Comparison of ENCODE assay signal across 16 cellular contexts in the genomic region with DNA sequence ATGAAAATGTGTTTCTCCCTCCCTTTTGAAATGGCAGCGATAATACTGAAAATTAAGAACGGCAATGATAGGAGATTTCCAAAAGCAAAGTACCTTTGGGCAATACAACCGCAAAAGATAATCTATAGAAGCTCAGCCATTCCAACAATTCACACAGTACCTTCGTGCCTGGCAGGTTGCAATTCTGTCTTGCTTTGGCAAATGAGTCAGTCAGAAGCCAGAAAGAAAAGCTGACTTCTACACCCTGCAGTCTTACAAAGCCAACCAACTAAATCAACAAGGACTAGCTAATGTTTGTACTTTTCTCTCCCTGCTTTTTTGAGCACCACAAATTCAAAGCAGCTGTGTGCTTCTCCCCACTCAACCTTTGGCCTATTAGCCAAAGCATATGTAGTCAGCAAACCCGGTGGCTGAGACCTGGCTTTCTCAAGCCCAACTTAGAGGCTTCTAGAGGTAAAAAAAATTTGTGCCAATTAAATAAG. TPM values are rescaled to one million over a fixed set of nuclear protein-coding genes. Genes with fewer than 3 reads are reported as not detected.
DNase-seq lines count a peak whose midpoint lies in the region; ATAC-seq and TF ChIP-seq lines count a peak whose summit lies in the region.
"Had no signal": no experiment of that assay in that cellular context is flagged by ENCODE, and none has a peak within 500 bp of the region (broad histone marks: within the 10 kb centered on the region; RNA-seq: fewer than 3 reads in every experiment).

No MANE protein-coding gene starts in this region.

- H3K4me2 ChIP-seq in OCI-LY3 (ENCODE audit: low read length) = peak overlapping the region; percentile 68
- H3K4me2 ChIP-seq in fibroblast of lung (ENCODE audit: extremely low read depth, insufficient read depth, low read length) = no peak overlapping the region

- H3K27ac ChIP-seq in OCI-LY3 (ENCODE audit: low read length) (peak overlapping the region; percentile 63; the same call in 1 of the 2 replicates), fibroblast of lung (ENCODE audit: insufficient read depth, low read length) (no peak overlapping the region), colonic mucosa (no peak overlapping the region)
- H3K27ac ChIP-seq: pancreas, upper lobe of right lung, WERI-Rb-1 had no signal

- intact Hi-C loops in colonic mucosa (cut with DNase I) = no loop called here

- H2AFZ ChIP-seq in OCI-LY3 (ENCODE audit: low read depth, low read length) (no peak overlapping the region), fibroblast of lung (ENCODE audit: low read length) (no peak overlapping the region)

- DNase-seq in NCI-H345 (lab: John Stamatoyannopoulos, UW) (peak; percentile 21), NCI-H345 treated with DMSO at 0.1 percent for 48 hours (lab: John Stamatoyannopoulos, UW; ENCODE audit: unreplicated experiment) (no peak), fibroblast of lung (ENCODE audit: low read depth in 2 of 2) (peak; percentile 74 to 76), stromal cell of bone marrow (ENCODE audit: low read depth) (peak; percentile 67), colonic mucosa (no peak), RPMI8226 (no peak)
- DNase-seq: activated naive CD4-positive, alpha-beta T cell treated with anti-CD3 and anti-CD28 coated beads for 36 hours; H9; midbrain; NCI-H1048; pancreas; upper lobe of right lung; WERI-Rb-1 had no signal

- H3K9me3 ChIP-seq in OCI-LY3 (ENCODE audit: insufficient read depth, low read length) (no peaks in the 10 kb centered on the region), fibroblast of lung (ENCODE audit: control insufficient read depth, insufficient read depth, low read depth, low read length) (no peaks in the 10 kb centered on the region), colonic mucosa (no peaks in the 10 kb centered on the region)
- H3K9me3 ChIP-seq: pancreas, upper lobe of right lung had no signal

- ATAC-seq in GM21423 (IDR thresholded peaks at IDR 0.05; ENCODE audit: unreplicated experiment) = no peak
- ATAC-seq: esophagus mucosa, upper lobe of right lung had no signal

- no peaks in the 10 kb centered on the region for H3K36me3 ChIP-seq in OCI-LY3 (replicated peaks; ENCODE audit: low read depth, low read length)
- H3K36me3 ChIP-seq in fibroblast of lung (ENCODE audit: control insufficient read depth, insufficient read depth, low read length) = no peaks in the 10 kb centered on the region
- H3K36me3 ChIP-seq in colonic mucosa = no peaks in the 10 kb centered on the region
- H3K36me3 ChIP-seq: pancreas, upper lobe of right lung, WERI-Rb-1 had no signal

- TF ChIP-seq CTCF in OCI-LY3 (IDR thresholded peaks at IDR 0.05; ENCODE audit: low read depth, low read length) = no peak
- no peak for TF ChIP-seq CTCF in fibroblast of lung (conservative IDR thresholded peaks at IDR 0.05 in 1 of 2, IDR thresholded peaks at IDR 0.05 in 1 of 2; ENCODE audit: low read depth in 1 of 2, low read length in 2 of 2)
- no peak for TF ChIP-seq CTCF in colonic mucosa (IDR thresholded peaks at IDR 0.05)

- H3K9ac ChIP-seq in OCI-LY3 (ENCODE audit: low read length) (peak overlapping the region; percentile 56), fibroblast of lung (ENCODE audit: insufficient read depth, low read length) (no peak overlapping the region), colonic mucosa (ENCODE audit: low read depth in 2 of 2, low read length in 2 of 2) (no peak overlapping the region)

- peaks cover 63% of the 10 kb centered on the region for H3K4me1 ChIP-seq in OCI-LY3 (ENCODE audit: low read length)
- peaks cover under 1% of the 10 kb centered on the region for H3K4me1 ChIP-seq in fibroblast of lung (ENCODE audit: control insufficient read depth, extremely low read depth, insufficient read depth, low read length)
- H3K4me1 ChIP-seq in colonic mucosa = no peaks in the 10 kb centered on the region
- H3K4me1 ChIP-seq: pancreas, upper lobe of right lung had no signal

- H3K79me2 ChIP-seq in OCI-LY3 (ENCODE audit: low read length) (no peaks in the 10 kb centered on the region), fibroblast of lung (ENCODE audit: control insufficient read depth, insufficient read depth, low read length) (no peaks in the 10 kb centered on the region)

- H4K20me1 ChIP-seq in OCI-LY3 (ENCODE audit: insufficient read depth, low read length) (no peaks in the 10 kb centered on the region), fibroblast of lung (ENCODE audit: control insufficient read depth, extremely low read depth, insufficient read depth, low read length) (no peaks in the 10 kb centered on the region)

- H3K27me3 ChIP-seq in OCI-LY3 (ENCODE audit: low read depth, low read length) = no peaks in the 10 kb centered on the region
- H3K27me3 ChIP-seq in fibroblast of lung (ENCODE audit: control insufficient read depth, insufficient read depth, low read length) = no peaks in the 10 kb centered on the region
- H3K27me3 ChIP-seq in colonic mucosa = no peaks in the 10 kb centered on the region
- H3K27me3 ChIP-seq: pancreas, upper lobe of right lung had no signal

- H3K4me3 ChIP-seq in OCI-LY3 (ENCODE audit: low read length) (no peak overlapping the region), fibroblast of lung (replicated peaks in 1 of 4; ENCODE audit: control extremely low read depth in 1 of 4, insufficient read depth in 1 of 4, low read depth in 3 of 4, low read length in 4 of 4) (no peak overlapping the region), colonic mucosa (no peak overlapping the region)
- H3K4me3 ChIP-seq: pancreas, upper lobe of right lung had no signal

RNA-seq across cellular contexts. Expression of a gene that starts 25.7 kb away (rescaled TPM):
- total RNA-seq in fibroblast of lung (66.6 and 150 TPM in 2 replicates), colonic mucosa (100 to 1,000 TPM in 1 of 2 donors, 10 to 100 TPM in 1; 100.0 to 108 TPM)
- 23.1 and 92.5 TPM in 2 replicates for polyA plus RNA-seq in fibroblast of lung
- 19.0 and 59.9 TPM in 2 replicates for polyA plus RNA-seq in fibroblast of lung (2012)
- polyA minus RNA-seq in fibroblast of lung (ENCODE audit: low replicate concordance) = 20.2 and 61.7 TPM in 2 replicates

Comparison
In these comparisons a context has a peak if more than half of its experiments do, and no peak if none do; other contexts are left out.
1. DNase-seq: peak in NCI-H345 (single experiment), fibroblast of lung (2 of 2) and stromal cell of bone marrow (single experiment); none in NCI-H345 treated with DMSO at 0.1 percent for 48 hours (single experiment), colonic mucosa (single experiment) and RPMI8226 (single experiment).